19 cellular contexts compared by ENCODE assay signal in the genomic region with DNA sequence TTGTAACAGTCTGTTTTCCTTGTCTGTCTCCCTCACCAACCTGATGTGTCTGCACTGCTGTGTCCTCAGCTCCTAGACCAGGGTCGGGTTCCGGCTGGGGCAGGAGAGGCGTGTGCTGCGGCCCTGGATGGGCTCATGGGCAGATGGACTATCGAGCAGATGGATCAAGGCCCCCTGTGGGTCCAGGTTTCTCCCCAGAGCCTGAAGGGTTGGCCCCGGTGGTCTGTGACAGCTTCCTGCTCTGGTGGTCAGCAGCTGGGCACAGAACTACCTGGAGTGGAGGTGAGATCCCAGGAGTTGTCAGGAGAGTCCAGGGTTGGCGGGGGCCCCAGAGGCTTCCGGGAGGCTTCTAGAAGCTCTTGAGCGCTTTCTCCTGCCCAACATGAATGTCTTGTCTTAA.
DNase-seq lines count a peak whose midpoint lies in the region; ATAC-seq and TF ChIP-seq lines count a peak whose summit lies in the region.
"Had no signal": no experiment of that assay in that cellular context is flagged by ENCODE, and none has a peak within 500 bp of the region (broad histone marks: within the 10 kb centered on the region; RNA-seq: fewer than 3 reads in every experiment).

No MANE protein-coding gene starts in this region.

- H3K4me3 Mint-ChIP-seq in activated naive CD4-positive, alpha-beta T cell treated with anti-CD3 and anti-CD28 coated beads, Interleukin-2, amount 10 ng/mL, durations not matched to agents 7 days and 5 days = no peak overlapping the region
- no peak overlapping the region for H3K4me3 Mint-ChIP-seq in activated T-helper 2 cell treated with anti-CD3 and anti-CD28 coated beads, Interferon-gamma antibody, Interleukin-2, Interleukin-4, amounts not matched to agents 10 μg/mL and 5 μg/mL and 100 μg/mL, durations not matched to agents 14 hours and 24 hours and 36 hours (ENCODE audit: low read depth)
- peak overlapping the region in 1 of 10 donors; percentile 26 for H3K4me3 Mint-ChIP-seq in naive thymus-derived CD4-positive, alpha-beta T cell
- H3K4me3 Mint-ChIP-seq: activated T-helper 1 cell treated with anti-CD3 and anti-CD28 coated beads, Interleukin-12 subunit alpha, Interleukin-12 subunit beta, Interleukin-2, Interleukin-4 antibody, amounts not matched to agents 30 ng/mL and 10 ng/mL and 1 ng/mL, durations not matched to agents 14 hours and 24 hours and 36 hours; CD8-positive, alpha-beta memory T cell; stimulated activated naive CD8-positive, alpha-beta T cell treated with anti-CD3 and anti-CD28 coated beads, Interleukin-15, Interleukin-2, amounts not matched to agents 100 ng/mL and 50 ng/mL, for 24 hours had no signal

- no peaks in the 10 kb centered on the region for H3K9me3 ChIP-seq in naive thymus-derived CD4-positive, alpha-beta T cell (ENCODE audit: control insufficient read depth in 2 of 3, low read length in 3 of 3)
- no peaks in the 10 kb centered on the region for H3K9me3 ChIP-seq in tibial artery
- H3K9me3 ChIP-seq: uterus had no signal

- no peaks in the 10 kb centered on the region for H3K9me3 Mint-ChIP-seq in activated naive CD4-positive, alpha-beta T cell treated with anti-CD3 and anti-CD28 coated beads, Interleukin-2, amount 10 ng/mL, durations not matched to agents 7 days and 5 days
- no peaks in the 10 kb centered on the region for H3K9me3 Mint-ChIP-seq in activated T-helper 2 cell treated with anti-CD3 and anti-CD28 coated beads, Interferon-gamma antibody, Interleukin-2, Interleukin-4, amounts not matched to agents 10 μg/mL and 5 μg/mL and 100 μg/mL, durations not matched to agents 14 hours and 24 hours and 36 hours
- H3K9me3 Mint-ChIP-seq in naive thymus-derived CD4-positive, alpha-beta T cell = no peaks in the 10 kb centered on the region
- H3K9me3 Mint-ChIP-seq: activated T-helper 1 cell treated with anti-CD3 and anti-CD28 coated beads, Interleukin-12 subunit alpha, Interleukin-12 subunit beta, Interleukin-2, Interleukin-4 antibody, amounts not matched to agents 30 ng/mL and 10 ng/mL and 1 ng/mL, durations not matched to agents 14 hours and 24 hours and 36 hours; CD8-positive, alpha-beta memory T cell; stimulated activated naive CD8-positive, alpha-beta T cell treated with anti-CD3 and anti-CD28 coated beads, Interleukin-15, Interleukin-2, amounts not matched to agents 100 ng/mL and 50 ng/mL, for 24 hours had no signal

- peak; percentile 18 for DNase-seq in activated naive CD4-positive, alpha-beta T cell treated with anti-CD3 and anti-CD28 coated beads, Interleukin-2, amount 10 ng/mL, durations not matched to agents 7 days and 5 days
- DNase-seq in activated naive CD4-positive, alpha-beta T cell (lab: John Stamatoyannopoulos, UW) = no peak
- DNase-seq in activated T-helper 2 cell treated with anti-CD3 and anti-CD28 coated beads, Interferon-gamma antibody, Interleukin-2, Interleukin-4, amounts not matched to agents 10 μg/mL and 5 μg/mL and 100 μg/mL, durations not matched to agents 14 hours and 24 hours and 36 hours (ENCODE audit: low spot score) = no peak
- no peak for DNase-seq in naive thymus-derived CD4-positive, alpha-beta T cell
- DNase-seq in tibial artery (no peak), Ammon's horn (ENCODE audit: low spot score) (no peak), left colon (no peak)
- DNase-seq: CD8-positive, alpha-beta memory T cell; dermis blood vessel endothelial cell; NCI-H1436; NCI-H2171; NCI-H69; SIG-M5; stimulated activated CD4-positive, alpha-beta T cell treated with anti-CD3 and anti-CD28 coated beads, Interleukin-2, amount 100 ng/mL, for 24 hours; uterus had no signal

- intact Hi-C loops in activated T-helper 2 cell treated with anti-CD3 and anti-CD28 coated beads, Interferon-gamma antibody, Interleukin-2, Interleukin-4, amounts not matched to agents 10 μg/mL and 5 μg/mL and 100 μg/mL, durations not matched to agents 14 hours and 24 hours and 36 hours (cut with micrococcal nuclease) = no loop called here
- intact Hi-C loops in naive thymus-derived CD4-positive, alpha-beta T cell (cut with micrococcal nuclease) = no loop called here
- intact Hi-C loops in tibial artery (cut with DNase I; ENCODE audit: low total_unique reads) (loop anchor here (10.0 kb wide), 1 partner anchor 132 kb away; no protein-coding TSS in a partner anchor), left colon (cut with DNase I, micrococcal nuclease) (no loop called here)

- H3K4me3 ChIP-seq in naive thymus-derived CD4-positive, alpha-beta T cell (ENCODE audit: low read length) = no peak overlapping the region
- H3K4me3 ChIP-seq in tibial artery = no peak overlapping the region
- H3K4me3 ChIP-seq: uterus had no signal

- peaks cover 63% of the 10 kb centered on the region for H3K4me1 Mint-ChIP-seq in activated naive CD4-positive, alpha-beta T cell treated with anti-CD3 and anti-CD28 coated beads, Interleukin-2, amount 10 ng/mL, durations not matched to agents 7 days and 5 days
- H3K4me1 Mint-ChIP-seq in activated T-helper 2 cell treated with anti-CD3 and anti-CD28 coated beads, Interferon-gamma antibody, Interleukin-2, Interleukin-4, amounts not matched to agents 10 μg/mL and 5 μg/mL and 100 μg/mL, durations not matched to agents 14 hours and 24 hours and 36 hours (ENCODE audit: low read depth) = peaks cover 56% of the 10 kb centered on the region
- peaks cover 44 to 89% (median 80%) of the 10 kb centered on the region in 7 donors for H3K4me1 Mint-ChIP-seq in naive thymus-derived CD4-positive, alpha-beta T cell

- ATAC-seq in naive thymus-derived CD4-positive, alpha-beta T cell = no peak
- ATAC-seq in HG03045 (IDR thresholded peaks at IDR 0.05; ENCODE audit: unreplicated experiment) = no peak
- no peak for ATAC-seq in left colon
- ATAC-seq: activated CD4-positive, CD25-positive, alpha-beta regulatory T cell treated with anti-CD3 and anti-CD28 coated beads, Interleukin-2, amount 50 U/mL, for 24 hours had no signal

- H3K4me1 ChIP-seq in naive thymus-derived CD4-positive, alpha-beta T cell (ENCODE audit: control insufficient read depth in 2 of 2, insufficient read depth in 2 of 2, low read length in 2 of 2) = peaks cover 33 to 65% of the 10 kb centered on the region in 2 donors
- H3K4me1 ChIP-seq in tibial artery = peaks cover 0 to 85% (median 64%) of the 10 kb centered on the region in 4 donors

- H3K27ac Mint-ChIP-seq in activated naive CD4-positive, alpha-beta T cell treated with anti-CD3 and anti-CD28 coated beads, Interleukin-2, amount 10 ng/mL, durations not matched to agents 7 days and 5 days = no peak overlapping the region
- H3K27ac Mint-ChIP-seq in activated T-helper 2 cell treated with anti-CD3 and anti-CD28 coated beads, Interferon-gamma antibody, Interleukin-2, Interleukin-4, amounts not matched to agents 10 μg/mL and 5 μg/mL and 100 μg/mL, durations not matched to agents 14 hours and 24 hours and 36 hours = peak overlapping the region; percentile 29
- peak overlapping the region in 8 of 9 donors; percentile 3 to 64 (median 42) for H3K27ac Mint-ChIP-seq in naive thymus-derived CD4-positive, alpha-beta T cell
- H3K27ac Mint-ChIP-seq: activated T-helper 1 cell treated with anti-CD3 and anti-CD28 coated beads, Interleukin-12 subunit alpha, Interleukin-12 subunit beta, Interleukin-2, Interleukin-4 antibody, amounts not matched to agents 30 ng/mL and 10 ng/mL and 1 ng/mL, durations not matched to agents 14 hours and 24 hours and 36 hours; stimulated activated naive CD8-positive, alpha-beta T cell treated with anti-CD3 and anti-CD28 coated beads, Interleukin-15, Interleukin-2, amounts not matched to agents 100 ng/mL and 50 ng/mL, for 24 hours had no signal

- POLR2A ChIA-PET in naive thymus-derived CD4-positive, alpha-beta T cell (lab: Charles Lee) = no interaction called here

- H3K27me3 ChIP-seq in naive thymus-derived CD4-positive, alpha-beta T cell (ENCODE audit: control insufficient read depth in 2 of 2, insufficient read depth in 2 of 2, low read length in 2 of 2) = no peaks in the 10 kb centered on the region
- no peaks in the 10 kb centered on the region for H3K27me3 ChIP-seq in tibial artery
- H3K27me3 ChIP-seq: uterus had no signal

- no peak for TF ChIP-seq CTCF in tibial artery (IDR thresholded peaks at IDR 0.05)

- no peaks in the 10 kb centered on the region for H3K36me3 ChIP-seq in naive thymus-derived CD4-positive, alpha-beta T cell (ENCODE audit: control insufficient read depth in 2 of 3, insufficient read depth in 3 of 3, low read length in 3 of 3)
- H3K36me3 ChIP-seq in tibial artery = no peaks in the 10 kb centered on the region
- H3K36me3 ChIP-seq: uterus had no signal

- no peak overlapping the region for H3K27ac ChIP-seq in naive thymus-derived CD4-positive, alpha-beta T cell (ENCODE audit: low read depth, low read length)
- H3K27ac ChIP-seq in tibial artery = peak overlapping the region; percentile 53 to 64

- H3K36me3 Mint-ChIP-seq in activated naive CD4-positive, alpha-beta T cell treated with anti-CD3 and anti-CD28 coated beads, Interleukin-2, amount 10 ng/mL, durations not matched to agents 7 days and 5 days = peaks cover 3% of the 10 kb centered on the region
- peaks cover 4% of the 10 kb centered on the region for H3K36me3 Mint-ChIP-seq in activated T-helper 2 cell treated with anti-CD3 and anti-CD28 coated beads, Interferon-gamma antibody, Interleukin-2, Interleukin-4, amounts not matched to agents 10 μg/mL and 5 μg/mL and 100 μg/mL, durations not matched to agents 14 hours and 24 hours and 36 hours (ENCODE audit: low read depth)
- peaks cover 0 to 3% (median 3%) of the 10 kb centered on the region in 5 donors for H3K36me3 Mint-ChIP-seq in naive thymus-derived CD4-positive, alpha-beta T cell

- CTCF ChIA-PET in activated naive CD4-positive, alpha-beta T cell treated with anti-CD3 and anti-CD28 coated beads, Interleukin-2, amount 10 ng/mL, durations not matched to agents 7 days and 5 days (lab: Charles Lee) = interaction anchor here (1.1 to 5.9 kb wide), 3 partner anchors 11 to 20 kb away, joined by 3 to 20 read pairs (median 4); no protein-coding TSS in a partner anchor
- CTCF ChIA-PET in naive thymus-derived CD4-positive, alpha-beta T cell (lab: Charles Lee) = no interaction called here

- H3K27me3 Mint-ChIP-seq in activated naive CD4-positive, alpha-beta T cell treated with anti-CD3 and anti-CD28 coated beads, Interleukin-2, amount 10 ng/mL, durations not matched to agents 7 days and 5 days = no peaks in the 10 kb centered on the region
- no peaks in the 10 kb centered on the region for H3K27me3 Mint-ChIP-seq in activated T-helper 2 cell treated with anti-CD3 and anti-CD28 coated beads, Interferon-gamma antibody, Interleukin-2, Interleukin-4, amounts not matched to agents 10 μg/mL and 5 μg/mL and 100 μg/mL, durations not matched to agents 14 hours and 24 hours and 36 hours (ENCODE audit: low read depth)
- H3K27me3 Mint-ChIP-seq in naive thymus-derived CD4-positive, alpha-beta T cell = no peaks in the 10 kb centered on the region
- H3K27me3 Mint-ChIP-seq: stimulated activated naive CD8-positive, alpha-beta T cell treated with anti-CD3 and anti-CD28 coated beads, Interleukin-15, Interleukin-2, amounts not matched to agents 100 ng/mL and 50 ng/mL, for 24 hours had no signal
